In the genomic region with DNA sequence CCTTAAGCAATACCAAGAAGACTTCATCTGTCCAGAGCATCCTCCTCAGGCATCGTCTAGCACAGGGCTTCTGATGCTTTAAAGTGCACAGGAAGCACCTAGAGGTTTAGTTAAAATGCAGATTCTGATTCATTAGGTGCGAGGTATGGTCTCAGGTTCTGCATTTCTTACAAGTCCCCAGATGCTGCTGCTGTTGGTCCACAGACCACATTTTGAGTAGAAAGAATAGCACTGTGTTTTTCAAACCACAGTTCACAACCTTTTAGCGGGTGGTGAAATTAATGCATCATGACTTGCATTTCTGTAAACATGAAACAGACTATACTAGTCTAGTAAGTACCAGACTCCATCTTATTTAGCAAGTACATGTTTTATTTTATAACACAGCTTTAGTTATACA, we compare ENCODE assay signal across 16 cellular contexts.
DNase-seq lines count a peak whose midpoint lies in the region; ATAC-seq, FAIRE-seq and TF ChIP-seq lines count a peak whose summit lies in the region.
"Had no signal": no experiment of that assay in that cellular context is flagged by ENCODE, and none has a peak within 500 bp of the region (broad histone marks: within the 10 kb centered on the region; RNA-seq: fewer than 3 reads in every experiment).

No MANE protein-coding gene starts in this region.

- H4K20me1 ChIP-seq in HepG2 (ENCODE audit: insufficient read depth, low read length) = no peaks in the 10 kb centered on the region
- no peaks in the 10 kb centered on the region for H4K20me1 ChIP-seq in Loucy (ENCODE audit: insufficient read depth, low read length, poor library complexity, severe bottlenecking)
- H4K20me1 ChIP-seq: BLaER1 treated with 17β-estradiol and CSF1 and Interleukin-3, amounts not matched to agents 10 nM and 100 nM had no signal

- WGBS in HepG2 (ENCODE audit: low lambda C conversion rate) = 33% methylated on average over 3 of the region's 3 CpGs
- 54% methylated on average over 2 of the region's 3 CpGs for WGBS in right lobe of liver (ENCODE audit: insufficient coverage, low coverage, low lambda C conversion rate, missing lambda C conversion rate)
- WGBS in body of pancreas, 2 donors = 52 to 56% methylated on average over 3 of the region's 3 CpGs

- POLR2A ChIA-PET in HepG2 (lab: Yijun Ruan, JAX) (no interaction called here), WTC11 (lab: Charles Lee) (no interaction called here)

- no peaks in the 10 kb centered on the region for H3K36me3 ChIP-seq in HepG2 (replicated peaks in 1 of 2; ENCODE audit: control insufficient read depth in 1 of 2, insufficient read depth in 2 of 2, low read length in 2 of 2)
- no peaks in the 10 kb centered on the region for H3K36me3 ChIP-seq in right lobe of liver
- H3K36me3 ChIP-seq in Loucy (ENCODE audit: insufficient read depth, low read length) = no peaks in the 10 kb centered on the region
- H3K36me3 ChIP-seq in body of pancreas (replicated peaks in 1 of 2; ENCODE audit: insufficient read depth in 1 of 2, low read depth in 2 of 2) = no peaks in the 10 kb centered on the region
- H3K36me3 ChIP-seq: BLaER1 treated with 17β-estradiol and CSF1 and Interleukin-3, amounts not matched to agents 10 nM and 100 nM; MG63 had no signal

- H3K27me3 Mint-ChIP-seq in WTC11 (ENCODE audit: low read depth) = no peaks in the 10 kb centered on the region

- H3K9me3 ChIP-seq in HepG2 (ENCODE audit: low read length) = no peaks in the 10 kb centered on the region
- H3K9me3 ChIP-seq in right lobe of liver = no peaks in the 10 kb centered on the region
- no peaks in the 10 kb centered on the region for H3K9me3 ChIP-seq in Loucy (ENCODE audit: insufficient read depth, low read depth, low read length)
- H3K9me3 ChIP-seq in body of pancreas = no peaks in the 10 kb centered on the region
- H3K9me3 ChIP-seq: BLaER1 treated with 17β-estradiol and CSF1 and Interleukin-3, amounts not matched to agents 10 nM and 100 nM; MG63 had no signal

- H3K27me3 ChIP-seq in HepG2 (ENCODE audit: control insufficient read depth in 1 of 2, insufficient read depth in 2 of 2, low read length in 2 of 2) (no peaks in the 10 kb centered on the region), right lobe of liver (no peaks in the 10 kb centered on the region), Loucy (ENCODE audit: insufficient read depth, low read length, poor library complexity, severe bottlenecking) (no peaks in the 10 kb centered on the region), body of pancreas (no peaks in the 10 kb centered on the region)
- H3K27me3 ChIP-seq: BLaER1 treated with 17β-estradiol and CSF1 and Interleukin-3, amounts not matched to agents 10 nM and 100 nM; MG63 had no signal

- H3K9me3 Mint-ChIP-seq in WTC11 = no peaks in the 10 kb centered on the region
- H3K9me3 Mint-ChIP-seq: H9 had no signal

- H3K27ac Mint-ChIP-seq in WTC11 = no peak overlapping the region
- H3K27ac Mint-ChIP-seq: H9 had no signal

- no peak overlapping the region for H3K4me3 Mint-ChIP-seq in WTC11
- H3K4me3 Mint-ChIP-seq: H9 had no signal

- in situ Hi-C loops in HepG2 (cut with HindIII; ENCODE audit: extremely low pct_ligation_motif_present, low pct_unique_long_range_greater_than_20kb) = no loop called here

- no peak for DNase-seq in HepG2 (ENCODE audit: low spot score)
- no peak for DNase-seq in right lobe of liver
- DNase-seq in choroid plexus epithelial cell (ENCODE audit: low read depth) = peak; percentile 18
- no peak for DNase-seq in body of pancreas
- no peak for DNase-seq in WTC11 (ENCODE audit: low spot score)
- no peak for DNase-seq in hypothalamus (lab: John Stamatoyannopoulos, UW)
- DNase-seq: H9, MG63, NCI-H1105, NCI-H1694 treated with DMSO at 0.1 percent for 48 hours, SW 1271 had no signal

- H3K4me3 ChIP-seq in HepG2 (replicated peaks in 1 of 3; ENCODE audit: insufficient read depth in 1 of 3, low read depth in 2 of 3, low read length in 3 of 3) (no peak overlapping the region), right lobe of liver (no peak overlapping the region), Loucy (ENCODE audit: low read length, poor library complexity, severe bottlenecking) (no peak overlapping the region), choroid plexus epithelial cell (ENCODE audit: low read depth, low read length) (no peak overlapping the region), body of pancreas (no peak overlapping the region)
- H3K4me3 ChIP-seq: BLaER1 treated with 17β-estradiol and CSF1 and Interleukin-3, amounts not matched to agents 10 nM and 100 nM; MG63 had no signal

- no peaks in the 10 kb centered on the region for H3K9me2 ChIP-seq in Loucy (replicated peaks; ENCODE audit: low read depth, low read length)

- CTCF ChIA-PET in HepG2 (lab: Yijun Ruan, JAX; ENCODE audit: low intra/inter-chr PET ratio, low total read pairs) = no interaction called here
- CTCF ChIA-PET in WTC11 (lab: Charles Lee) = no interaction called here

- no peak overlapping the region for H3K27ac ChIP-seq in HepG2 (ENCODE audit: extremely low read length, insufficient read depth, low read length)
- H3K27ac ChIP-seq in right lobe of liver = no peak overlapping the region
- no peak overlapping the region for H3K27ac ChIP-seq in body of pancreas
- H3K27ac ChIP-seq: BLaER1 treated with 17β-estradiol and CSF1 and Interleukin-3, amounts not matched to agents 10 nM and 100 nM; KMS-11 had no signal

- H3K4me1 ChIP-seq in HepG2 (ENCODE audit: insufficient read depth, low read length) (no peaks in the 10 kb centered on the region), right lobe of liver (no peaks in the 10 kb centered on the region), Loucy (ENCODE audit: insufficient read depth, low read length, poor library complexity, severe bottlenecking) (peaks cover 5% of the 10 kb centered on the region), body of pancreas (no peaks in the 10 kb centered on the region)
- H3K4me1 ChIP-seq: BLaER1 treated with 17β-estradiol and CSF1 and Interleukin-3, amounts not matched to agents 10 nM and 100 nM had no signal

- no peaks in the 10 kb centered on the region for H3F3A ChIP-seq in Loucy (ENCODE audit: low read depth)

- BruUV-seq in HepG2 (replicated peaks; lab: Mats Ljungman, UMichigan) = no TSS peak

- TF ChIP-seq POLR2A in HepG2 (IDR thresholded peaks at IDR 0.05; ENCODE audit: insufficient read depth in 1 of 2, low read depth in 2 of 2, low read length in 2 of 2) (no peak), right lobe of liver (IDR thresholded peaks at IDR 0.05) (no peak), body of pancreas (IDR thresholded peaks at IDR 0.05) (no peak)

- H3K9ac ChIP-seq in HepG2 (ENCODE audit: insufficient read depth, low read depth, low read length) (no peak overlapping the region), Loucy (ENCODE audit: low read depth, low read length, poor library complexity, severe bottlenecking) (no peak overlapping the region)
- H3K9ac ChIP-seq: BLaER1 treated with 17β-estradiol and CSF1 and Interleukin-3, amounts not matched to agents 10 nM and 100 nM; KMS-11 had no signal

- no peak for TF ChIP-seq RAD21 in HepG2 (CRISPR knock-in tag; IDR thresholded peaks at IDR 0.05)

- no peaks in the 10 kb centered on the region for H3K79me2 ChIP-seq in HepG2 (ENCODE audit: insufficient read depth, low read length)
- no peaks in the 10 kb centered on the region for H3K79me2 ChIP-seq in Loucy (ENCODE audit: insufficient read depth, low read length)

- ATAC-seq in HepG2 = no peak
- ATAC-seq in right lobe of liver = no peak
- no peak for ATAC-seq in body of pancreas
- no peak for ATAC-seq in WTC11
- ATAC-seq: Panc1 had no signal

- no peak for FAIRE-seq in HepG2 (lab: Jason Lieb, UNC)
- FAIRE-seq: A204.1 had no signal

- H2AFZ ChIP-seq in HepG2 (ENCODE audit: low read length) (no peak overlapping the region), Loucy (ENCODE audit: low read length) (no peak overlapping the region)

- intact Hi-C loops in HepG2 (cut with micrococcal nuclease; ENCODE audit: unreplicated experiment) (no loop called here), right lobe of liver (cut with DNase I) (no loop called here), body of pancreas (cut with DNase I) (no loop called here)

- TF ChIP-seq CTCF in HepG2 (CRISPR knock-in tag; IDR thresholded peaks at IDR 0.05) (no peak), right lobe of liver (IDR thresholded peaks at IDR 0.05) (no peak), Loucy (conservative IDR thresholded peaks at IDR 0.05; ENCODE audit: low read length) (no peak), choroid plexus epithelial cell (conservative IDR thresholded peaks at IDR 0.05; ENCODE audit: low read depth, low read length) (no peak), body of pancreas (IDR thresholded peaks at IDR 0.05) (no peak), WTC11 (IDR thresholded peaks at IDR 0.05) (no peak)

- no peak overlapping the region for H3K4me2 ChIP-seq in HepG2 (ENCODE audit: low read depth, low read length)
- peak overlapping the region; percentile 9 for H3K4me2 ChIP-seq in Loucy (ENCODE audit: low read depth, low read length, poor library complexity, severe bottlenecking)
- H3K4me2 ChIP-seq: BLaER1 treated with 17β-estradiol and CSF1 and Interleukin-3, amounts not matched to agents 10 nM and 100 nM; KMS-11 had no signal

- no peaks in the 10 kb centered on the region for H3K36me3 Mint-ChIP-seq in WTC11

- TF ChIP-seq EP300 in HepG2 (IDR thresholded peaks at IDR 0.05; ENCODE audit: low read depth in 2 of 2, low read length in 2 of 2) (no peak), HepG2 (CRISPR knock-in tag; IDR thresholded peaks at IDR 0.05; ENCODE audit: borderline replicate concordance) (no peak)

- 0 out of 2 replicates have a peak, but pooled peaks cover 11% of the 10 kb centered on the region for H3K4me1 Mint-ChIP-seq in WTC11

TF ChIP-seq in HepG2, 621 proteins besides CTCF, POLR2A, EP300 and RAD21 (continues in another document):
- TF ChIP-seq ZNF749 (CRISPR knock-in tag; IDR thresholded peaks at IDR 0.05; ENCODE audit: borderline replicate concordance) (no peak), RBM39 (IDR thresholded peaks at IDR 0.05; ENCODE audit: low read depth, low read length, poor library complexity, severe bottlenecking) (no peak), NFE2L2 (IDR thresholded peaks at IDR 0.05; ENCODE audit: low read length) (peak; percentile 69)

TF ChIP-seq in WTC11, 78 proteins besides CTCF, POLR2A, EP300 and RAD21 (continues in another document):
- no peak for TF ChIP-seq PRRX2 (CRISPR knock-in tag; IDR thresholded peaks at IDR 0.05)
- TF ChIP-seq SMAD3 (CRISPR knock-in tag; IDR thresholded peaks at IDR 0.05; ENCODE audit: borderline replicate concordance) = no peak
- no peak for TF ChIP-seq JAZF1 (CRISPR knock-in tag; IDR thresholded peaks at IDR 0.05)
- TF ChIP-seq, protein P1, sequence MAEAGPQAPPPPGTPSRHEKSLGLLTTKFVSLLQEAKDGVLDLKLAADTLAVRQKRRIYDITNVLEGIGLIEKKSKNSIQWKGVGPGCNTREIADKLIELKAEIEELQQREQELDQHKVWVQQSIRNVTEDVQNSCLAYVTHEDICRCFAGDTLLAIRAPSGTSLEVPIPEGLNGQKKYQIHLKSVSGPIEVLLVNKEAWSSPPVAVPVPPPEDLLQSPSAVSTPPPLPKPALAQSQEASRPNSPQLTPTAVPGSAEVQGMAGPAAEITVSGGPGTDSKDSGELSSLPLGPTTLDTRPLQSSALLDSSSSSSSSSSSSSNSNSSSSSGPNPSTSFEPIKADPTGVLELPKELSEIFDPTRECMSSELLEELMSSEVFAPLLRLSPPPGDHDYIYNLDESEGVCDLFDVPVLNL (CRISPR knock-in tag; IDR thresholded peaks at IDR 0.05; ENCODE audit: borderline replicate concordance, low read depth) = no peak
- TF ChIP-seq ZNF232 (CRISPR knock-in tag; IDR thresholded peaks at IDR 0.05) = no peak
